9 cellular contexts compared by ENCODE assay signal in genomic region chr2:201194097-201194496, GRCh38. TPM values are rescaled to one million over a fixed set of nuclear protein-coding genes. Genes with fewer than 3 reads are reported as not detected.
DNase-seq lines count a peak whose midpoint lies in the region; ATAC-seq, FAIRE-seq and TF ChIP-seq lines count a peak whose summit lies in the region.
"Had no signal": no experiment of that assay in that cellular context is flagged by ENCODE, and none has a peak within 500 bp of the region (broad histone marks: within the 10 kb centered on the region; RNA-seq: fewer than 3 reads in every experiment).

No MANE protein-coding gene starts in this region.

- peak overlapping the region; percentile 91 for H3K27ac Mint-ChIP-seq in activated naive CD4-positive, alpha-beta T cell treated with anti-CD3 and anti-CD28 coated beads, Interleukin-2, amount 10 ng/mL, durations not matched to agents 7 days and 5 days
- H3K27ac Mint-ChIP-seq in activated CD4-positive, alpha-beta memory T cell treated with anti-CD3 and anti-CD28 coated beads for 36 hours = peak overlapping the region; percentile 33

- intact Hi-C loops in activated CD4-positive, alpha-beta memory T cell treated with anti-CD3 and anti-CD28 coated beads for 36 hours (cut with micrococcal nuclease) = loop anchor here (1.0 kb wide), 3 partner anchors 10 to 38 kb away; no protein-coding TSS in a partner anchor
- intact Hi-C loops in transverse colon (cut with DNase I; ENCODE audit: low total_unique reads) = no loop called here
- intact Hi-C loops in adrenal gland (cut with DNase I) = no loop called here

- TF ChIP-seq EP300 in transverse colon (IDR thresholded peaks at IDR 0.05; ENCODE audit: low read depth) = no peak

- WGBS in transverse colon (ENCODE audit: low coverage in 1 of 2), 2 donors = 27 to 47% methylated on average over 3 of the region's 3 CpGs
- WGBS in adrenal gland, 4 donors = 65 to 77% (median 75%) methylated on average over 3 of the region's 3 CpGs

- peak overlapping the region; percentile 59 for H3K4me3 Mint-ChIP-seq in activated naive CD4-positive, alpha-beta T cell treated with anti-CD3 and anti-CD28 coated beads, Interleukin-2, amount 10 ng/mL, durations not matched to agents 7 days and 5 days
- H3K4me3 Mint-ChIP-seq in activated CD4-positive, alpha-beta memory T cell treated with anti-CD3 and anti-CD28 coated beads for 36 hours = no peak overlapping the region

- POLR2A ChIA-PET in activated CD4-positive, alpha-beta memory T cell treated with anti-CD3 and anti-CD28 coated beads for 36 hours (lab: Charles Lee) = interaction anchor here (0.6 kb wide), 1 partner anchor 230 kb away, joined by 4 read pairs; no protein-coding TSS in a partner anchor

- no peaks in the 10 kb centered on the region for H3K27me3 ChIP-seq in transverse colon
- H3K27me3 ChIP-seq in adrenal gland = no peaks in the 10 kb centered on the region
- no peaks in the 10 kb centered on the region for H3K27me3 ChIP-seq in foreskin keratinocyte

- H3K4me1 Mint-ChIP-seq in activated naive CD4-positive, alpha-beta T cell treated with anti-CD3 and anti-CD28 coated beads, Interleukin-2, amount 10 ng/mL, durations not matched to agents 7 days and 5 days = peaks cover 81% of the 10 kb centered on the region
- H3K4me1 Mint-ChIP-seq in activated CD4-positive, alpha-beta memory T cell treated with anti-CD3 and anti-CD28 coated beads for 36 hours (ENCODE audit: low read depth) = peaks cover 53% of the 10 kb centered on the region

- CTCF ChIA-PET in activated naive CD4-positive, alpha-beta T cell treated with anti-CD3 and anti-CD28 coated beads, Interleukin-2, amount 10 ng/mL, durations not matched to agents 7 days and 5 days (lab: Charles Lee) = interaction anchor here (1.4 to 4.8 kb wide), 5 partner anchors 11 to 39 kb away, joined by 4 to 47 read pairs (median 8); partner anchors contain the start of gene CASP10
- CTCF ChIA-PET in activated CD4-positive, alpha-beta memory T cell treated with anti-CD3 and anti-CD28 coated beads for 36 hours (lab: Charles Lee) = interaction anchor here (0.8 to 5.3 kb wide), 8 partner anchors 8 to 249 kb away, joined by 3 to 43 read pairs (median 6); partner anchors contain the start of gene CASP10

- no peak for DNase-seq in activated naive CD4-positive, alpha-beta T cell treated with anti-CD3 and anti-CD28 coated beads, Interleukin-2, amount 10 ng/mL, durations not matched to agents 7 days and 5 days
- DNase-seq in activated naive CD4-positive, alpha-beta T cell treated with Interleukin-2 at 50 U/mL for 16 hours = no peak
- DNase-seq in activated CD4-positive, alpha-beta memory T cell treated with anti-CD3 and anti-CD28 coated beads for 36 hours = no peak
- DNase-seq in transverse colon (no peak), H54 (ENCODE audit: insufficient read length, low spot score) (no peak), adrenal gland (no peak), foreskin keratinocyte (no peak)

- no peaks in the 10 kb centered on the region for H3K27me3 Mint-ChIP-seq in activated naive CD4-positive, alpha-beta T cell treated with anti-CD3 and anti-CD28 coated beads, Interleukin-2, amount 10 ng/mL, durations not matched to agents 7 days and 5 days
- H3K27me3 Mint-ChIP-seq in activated CD4-positive, alpha-beta memory T cell treated with anti-CD3 and anti-CD28 coated beads for 36 hours = no peaks in the 10 kb centered on the region

- no peak for TF ChIP-seq POLR2A in transverse colon (IDR thresholded peaks at IDR 0.05)
- TF ChIP-seq POLR2A in H54 (IDR thresholded peaks at IDR 0.05; ENCODE audit: low read depth, low read length) = no peak
- no peak for TF ChIP-seq POLR2A in adrenal gland (IDR thresholded peaks at IDR 0.05)

- ATAC-seq in HG03045 (IDR thresholded peaks at IDR 0.05; ENCODE audit: unreplicated experiment) = peak; percentile 90
- no peak for ATAC-seq in foreskin keratinocyte

- H3K36me3 ChIP-seq in transverse colon = peaks cover 0 to 26% (median 3%) of the 10 kb centered on the region in 4 donors
- H3K36me3 ChIP-seq in adrenal gland (replicated peaks in 1 of 2) = no peaks in the 10 kb centered on the region

- FAIRE-seq in H54 (lab: Jason Lieb, UNC) = no peak

- peaks cover 0 to 21% (median 5%) of the 10 kb centered on the region in 4 donors for H3K4me1 ChIP-seq in transverse colon
- peaks cover 0 to 16% of the 10 kb centered on the region in 2 donors for H3K4me1 ChIP-seq in adrenal gland (replicated peaks in 1 of 2)
- no peaks in the 10 kb centered on the region for H3K4me1 ChIP-seq in foreskin keratinocyte

- H3K27ac ChIP-seq in transverse colon = peak overlapping the region; percentile 4 to 70 (median 38)
- no peak overlapping the region for H3K27ac ChIP-seq in adrenal gland
- no peak overlapping the region for H3K27ac ChIP-seq in foreskin keratinocyte
- H3K27ac ChIP-seq: C4-2B had no signal

- in situ Hi-C loops in transverse colon (cut with MboI; ENCODE audit: low pct_ligation_motif_present in 1 of 4, low pct_unique_long_range_greater_than_20kb in 1 of 4, low sequenced_read_pairs in 3 of 4) = no loop called here

- peaks cover 78% of the 10 kb centered on the region for H3K36me3 Mint-ChIP-seq in activated naive CD4-positive, alpha-beta T cell treated with anti-CD3 and anti-CD28 coated beads, Interleukin-2, amount 10 ng/mL, durations not matched to agents 7 days and 5 days
- peaks cover 39% of the 10 kb centered on the region for H3K36me3 Mint-ChIP-seq in activated CD4-positive, alpha-beta memory T cell treated with anti-CD3 and anti-CD28 coated beads for 36 hours

- H3K9me3 ChIP-seq in transverse colon (no peaks in the 10 kb centered on the region), adrenal gland (replicated peaks in 1 of 3) (no peaks in the 10 kb centered on the region)

- TF ChIP-seq CTCF in transverse colon (IDR thresholded peaks at IDR 0.05) (no peak), adrenal gland (IDR thresholded peaks at IDR 0.05) (no peak), foreskin keratinocyte (conservative IDR thresholded peaks at IDR 0.05) (no peak)

- H3K4me3 ChIP-seq in transverse colon (no peak overlapping the region), adrenal gland (no peak overlapping the region)

- H3K9me3 Mint-ChIP-seq in activated naive CD4-positive, alpha-beta T cell treated with anti-CD3 and anti-CD28 coated beads, Interleukin-2, amount 10 ng/mL, durations not matched to agents 7 days and 5 days = no peaks in the 10 kb centered on the region
- H3K9me3 Mint-ChIP-seq in activated CD4-positive, alpha-beta memory T cell treated with anti-CD3 and anti-CD28 coated beads for 36 hours = no peaks in the 10 kb centered on the region

RNA-seq across cellular contexts. Expression of gene CASP10, which starts 11.2 kb away (rescaled TPM):
- total RNA-seq in activated CD4-positive, alpha-beta memory T cell treated with anti-CD3 and anti-CD28 coated beads for 36 hours = 10 to 100 TPM; 15.9 to 16.7 TPM
- total RNA-seq in transverse colon = 10 to 100 TPM in 3 of 4 donors, 1 to 10 TPM in 1; 4.8 to 68.4 (median 38.1) TPM
- 10 to 100 TPM in 1 of 8 donors, 1 to 10 TPM in 7; 3.3 to 12.8 (median 5.3) TPM for total RNA-seq in adrenal gland
- polyA plus RNA-seq in adrenal gland = 1 to 10 TPM; 2.5 to 4.7 (median 2.5) TPM
- total RNA-seq in foreskin keratinocyte = 6.1 and 6.5 TPM in 2 replicates
- 2.4 and 2.7 TPM in 2 replicates for polyA plus RNA-seq in foreskin keratinocyte

Comparison
In these comparisons a context has a peak if more than half of its experiments do, and no peak if none do; other contexts are left out.
1. H3K27ac ChIP-seq: peak in transverse colon (4 of 4); none in adrenal gland (0 of 5) and foreskin keratinocyte (single experiment).